1 cellular context compared by ENCODE assay signal in genomic region chr4:80308466-80308822, GRCh38.
TF ChIP-seq lines count a peak whose summit lies in the region.

No MANE protein-coding gene starts in this region.

TF ChIP-seq in SK-N-SH, 30 proteins besides CTCF, POLR2A, EP300 and RAD21 (continued from another document):
- no peak for TF ChIP-seq IRF3 (IDR thresholded peaks at IDR 0.05; ENCODE audit: low read depth, low read length)
- TF ChIP-seq TAF1 (IDR thresholded peaks at IDR 0.05; ENCODE audit: borderline replicate concordance, low read depth, low read length), result no peak
- no peak for TF ChIP-seq USF2 (IDR thresholded peaks at IDR 0.05; ENCODE audit: borderline replicate concordance, low read depth, low read length)
- no peak for TF ChIP-seq EZH2phosphoT487 (IDR thresholded peaks at IDR 0.05; ENCODE audit: borderline replicate concordance, low read depth)
- no peak for TF ChIP-seq PBX3 (IDR thresholded peaks at IDR 0.05)
- no peak for TF ChIP-seq USF1 (IDR thresholded peaks at IDR 0.05; ENCODE audit: borderline replicate concordance, low read depth)
- no peak for TF ChIP-seq FOXJ3 (CRISPR knock-in tag; IDR thresholded peaks at IDR 0.05)
- TF ChIP-seq SIN3A (IDR thresholded peaks at IDR 0.05; ENCODE audit: borderline replicate concordance, low read depth, low read length), result no peak
- TF ChIP-seq GABPA (IDR thresholded peaks at IDR 0.05; ENCODE audit: low read depth), result no peak
- no peak for TF ChIP-seq MXI1 (IDR thresholded peaks at IDR 0.05; ENCODE audit: low read depth, low read length)
- no peak for TF ChIP-seq REST (IDR thresholded peaks at IDR 0.05; ENCODE audit: low read depth, low read length)
- no peak for TF ChIP-seq FOSL2 (IDR thresholded peaks at IDR 0.05; ENCODE audit: borderline replicate concordance, low read depth)
- no peak for TF ChIP-seq RCOR1 (IDR thresholded peaks at IDR 0.05; ENCODE audit: low read length)
- TF ChIP-seq ZBTB33 (IDR thresholded peaks at IDR 0.05; ENCODE audit: borderline replicate concordance, low read depth), result no peak
- no peak for TF ChIP-seq CHD2 (IDR thresholded peaks at IDR 0.05; ENCODE audit: low read length, partially characterized antibody)
- no peak for TF ChIP-seq RFX5 (IDR thresholded peaks at IDR 0.05; ENCODE audit: low read length)
- TF ChIP-seq POLR2AphosphoS5 (IDR thresholded peaks at IDR 0.05; ENCODE audit: low read depth, low read length), result no peak
- TF ChIP-seq MAX (IDR thresholded peaks at IDR 0.05; ENCODE audit: low read depth), result no peak
